1 cellular context compared by ENCODE assay signal in genomic region chr5:176386491-176386890, GRCh38.
TF ChIP-seq lines count a peak whose summit lies in the region.

No MANE protein-coding gene starts in this region.

TF ChIP-seq in HCT116, 20 proteins besides CTCF, POLR2A, EP300 and RAD21:
- TF ChIP-seq EGR1 (IDR thresholded peaks at IDR 0.05; ENCODE audit: low read depth), result no peak
- TF ChIP-seq FOSL1 (IDR thresholded peaks at IDR 0.05; ENCODE audit: low read depth), result no peak
- no peak for TF ChIP-seq SRF (IDR thresholded peaks at IDR 0.05; ENCODE audit: low read depth)
- TF ChIP-seq CBX3 (IDR thresholded peaks at IDR 0.05; ENCODE audit: low read depth), result no peak
- TF ChIP-seq, protein P1, sequence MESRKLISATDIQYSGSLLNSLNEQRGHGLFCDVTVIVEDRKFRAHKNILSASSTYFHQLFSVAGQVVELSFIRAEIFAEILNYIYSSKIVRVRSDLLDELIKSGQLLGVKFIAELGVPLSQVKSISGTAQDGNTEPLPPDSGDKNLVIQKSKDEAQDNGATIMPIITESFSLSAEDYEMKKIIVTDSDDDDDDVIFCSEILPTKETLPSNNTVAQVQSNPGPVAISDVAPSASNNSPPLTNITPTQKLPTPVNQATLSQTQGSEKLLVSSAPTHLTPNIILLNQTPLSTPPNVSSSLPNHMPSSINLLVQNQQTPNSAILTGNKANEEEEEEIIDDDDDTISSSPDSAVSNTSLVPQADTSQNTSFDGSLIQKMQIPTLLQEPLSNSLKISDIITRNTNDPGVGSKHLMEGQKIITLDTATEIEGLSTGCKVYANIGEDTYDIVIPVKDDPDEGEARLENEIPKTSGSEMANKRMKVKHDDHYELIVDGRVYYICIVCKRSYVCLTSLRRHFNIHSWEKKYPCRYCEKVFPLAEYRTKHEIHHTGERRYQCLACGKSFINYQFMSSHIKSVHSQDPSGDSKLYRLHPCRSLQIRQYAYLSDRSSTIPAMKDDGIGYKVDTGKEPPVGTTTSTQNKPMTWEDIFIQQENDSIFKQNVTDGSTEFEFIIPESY (IDR thresholded peaks at IDR 0.05; ENCODE audit: extremely low read depth, insufficient replicate concordance, low read length), result no peak
- TF ChIP-seq ZNF274 (IDR thresholded peaks at IDR 0.05; ENCODE audit: low read depth, low read length), result no peak
- no peak for TF ChIP-seq EZH2phosphoT487 (IDR thresholded peaks at IDR 0.05; ENCODE audit: borderline replicate concordance)
- TF ChIP-seq REST (IDR thresholded peaks at IDR 0.05; ENCODE audit: low read depth), result no peak
- TF ChIP-seq MAX (IDR thresholded peaks at IDR 0.05), result no peak
- no peak for TF ChIP-seq SP1 (IDR thresholded peaks at IDR 0.05; ENCODE audit: low read depth)
- TF ChIP-seq ELF1 (IDR thresholded peaks at IDR 0.05; ENCODE audit: borderline replicate concordance, low read depth), result no peak
- no peak for TF ChIP-seq SIN3A (IDR thresholded peaks at IDR 0.05; ENCODE audit: low read depth)
- TF ChIP-seq POLR2AphosphoS5 (IDR thresholded peaks at IDR 0.05; ENCODE audit: low read depth, low read length), result no peak
